In the genomic region with DNA sequence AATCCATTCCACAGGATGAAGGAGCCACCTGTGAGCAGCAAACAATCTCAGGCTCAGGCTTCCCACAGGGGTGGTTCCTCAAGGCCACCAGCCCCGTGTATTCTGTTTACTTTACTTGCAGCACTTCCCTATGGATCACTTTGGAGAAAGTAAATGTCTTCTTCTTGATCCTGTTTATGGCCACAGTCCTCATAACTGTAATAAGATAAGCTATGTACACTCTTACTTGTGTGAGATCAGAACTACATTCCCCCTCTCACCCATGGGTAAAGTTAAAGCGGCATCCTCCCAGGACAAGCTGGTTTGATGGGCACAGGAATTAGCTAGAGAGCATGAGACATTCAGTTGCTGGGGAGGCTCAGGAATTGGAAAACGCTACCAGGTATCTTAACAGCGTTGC, we compare ENCODE assay signal across 7 cellular contexts.
"Had no signal": no experiment of that assay in that cellular context is flagged by ENCODE, and none has a peak within 500 bp of the region (broad histone marks: within the 10 kb centered on the region; RNA-seq: fewer than 3 reads in every experiment).

No MANE protein-coding gene starts in this region.

- H3K4me3 ChIP-seq: K562 had no signal

- DNase-seq: IMR-90, KBM-7 had no signal

- H3K27ac ChIP-seq: HL-60 had no signal

- H3K4me3 Mint-ChIP-seq: IgD-negative memory B cell had no signal

- H3K36me3 Mint-ChIP-seq: IgD-negative memory B cell had no signal

- FAIRE-seq: HepG2, HTR-8/SVneo, K562 had no signal

- H3K27me3 Mint-ChIP-seq: IgD-negative memory B cell had no signal

- H3K27ac Mint-ChIP-seq: IgD-negative memory B cell had no signal
